ENCODE assay signal across 8 cellular contexts in the genomic region with DNA sequence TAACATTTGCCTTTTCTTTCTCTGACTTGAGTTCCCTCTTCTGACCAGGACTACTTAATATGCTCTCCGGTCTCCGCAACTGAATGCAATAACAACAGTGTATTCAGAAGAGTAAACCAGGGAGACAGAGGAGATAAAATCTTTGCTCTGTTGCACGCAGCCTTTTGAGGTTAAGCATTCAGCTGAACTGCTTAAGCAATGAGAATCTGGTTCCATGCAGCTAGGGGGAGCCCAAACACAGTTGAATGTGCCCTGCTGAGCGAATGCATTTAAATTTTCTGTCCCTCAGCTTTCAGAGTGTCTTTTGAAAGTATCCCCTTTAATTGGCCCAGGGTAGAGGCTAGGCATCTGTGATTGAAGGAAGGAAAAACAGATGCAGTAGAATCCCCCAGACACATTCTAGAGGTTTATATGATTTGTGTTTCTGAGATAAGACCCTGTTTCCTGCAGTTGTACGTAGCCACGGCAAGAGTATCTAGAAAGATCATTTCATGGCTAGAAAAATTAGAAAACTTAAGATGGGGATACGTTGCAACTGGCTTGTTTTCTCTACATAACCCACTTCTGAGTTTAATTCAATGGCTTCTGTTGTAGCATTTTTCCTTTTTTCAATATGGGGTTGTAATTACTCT.
DNase-seq lines count a peak whose midpoint lies in the region; ATAC-seq, FAIRE-seq and TF ChIP-seq lines count a peak whose summit lies in the region.

No MANE protein-coding gene starts in this region.

- FAIRE-seq in D721Med (lab: Jason Lieb, UNC) = peak; percentile 96

- TF ChIP-seq CTCF in D721Med (IDR thresholded peaks at IDR 0.05; ENCODE audit: insufficient read depth, missing control alignments) (peak; percentile 90), osteocyte (IDR thresholded peaks at IDR 0.05) (peak; percentile 91)

- no peaks in the 10 kb centered on the region for H3K9me3 Mint-ChIP-seq in osteocyte (ENCODE audit: unreplicated experiment)

- no peak overlapping the region for H3K4me3 Mint-ChIP-seq in osteocyte (ENCODE audit: unreplicated experiment)

- H3K27ac Mint-ChIP-seq in osteocyte (ENCODE audit: unreplicated experiment) = no peak overlapping the region

- peaks cover 23% of the 10 kb centered on the region for H3K27me3 Mint-ChIP-seq in osteocyte (ENCODE audit: unreplicated experiment)

- ATAC-seq in GM19023 (IDR thresholded peaks at IDR 0.05; ENCODE audit: unreplicated experiment) (peak; percentile 61), HG03139 (IDR thresholded peaks at IDR 0.05; ENCODE audit: unreplicated experiment) (peak; percentile 65)

- H3K4me1 Mint-ChIP-seq in osteocyte (ENCODE audit: unreplicated experiment) = peaks cover 16% of the 10 kb centered on the region

- DNase-seq in D721Med (ENCODE audit: insufficient read length, low spot score) (no peak), NCI-H2196 (lab: John Stamatoyannopoulos, UW; ENCODE audit: unreplicated experiment) (peak; percentile 86), germinal center (ENCODE audit: low spot score) (peak; percentile 13), osteocyte (ENCODE audit: extremely low spot score, unreplicated experiment) (no peak), mesenteric fat pad (ENCODE audit: low spot score) (no peak)
- DNase-seq in activated CD4-positive, alpha-beta T cell treated with anti-CD3 and anti-CD28 coated beads, Interleukin-2, amount 50 U/mL, for 48 hours = peak; percentile 2 to 21

- H3K36me3 Mint-ChIP-seq in osteocyte (ENCODE audit: unreplicated experiment) = no peaks in the 10 kb centered on the region

Comparison
In these comparisons a context has a peak if more than half of its experiments do, and no peak if none do; other contexts are left out.
1. DNase-seq: peak in NCI-H2196 (single experiment), activated CD4-positive, alpha-beta T cell treated with anti-CD3 and anti-CD28 coated beads, Interleukin-2, amount 50 U/mL, for 48 hours (2 of 2) and germinal center (single experiment); none in D721Med (single experiment), osteocyte (single experiment) and mesenteric fat pad (single experiment).